7 cellular contexts compared by ENCODE assay signal in the genomic region with DNA sequence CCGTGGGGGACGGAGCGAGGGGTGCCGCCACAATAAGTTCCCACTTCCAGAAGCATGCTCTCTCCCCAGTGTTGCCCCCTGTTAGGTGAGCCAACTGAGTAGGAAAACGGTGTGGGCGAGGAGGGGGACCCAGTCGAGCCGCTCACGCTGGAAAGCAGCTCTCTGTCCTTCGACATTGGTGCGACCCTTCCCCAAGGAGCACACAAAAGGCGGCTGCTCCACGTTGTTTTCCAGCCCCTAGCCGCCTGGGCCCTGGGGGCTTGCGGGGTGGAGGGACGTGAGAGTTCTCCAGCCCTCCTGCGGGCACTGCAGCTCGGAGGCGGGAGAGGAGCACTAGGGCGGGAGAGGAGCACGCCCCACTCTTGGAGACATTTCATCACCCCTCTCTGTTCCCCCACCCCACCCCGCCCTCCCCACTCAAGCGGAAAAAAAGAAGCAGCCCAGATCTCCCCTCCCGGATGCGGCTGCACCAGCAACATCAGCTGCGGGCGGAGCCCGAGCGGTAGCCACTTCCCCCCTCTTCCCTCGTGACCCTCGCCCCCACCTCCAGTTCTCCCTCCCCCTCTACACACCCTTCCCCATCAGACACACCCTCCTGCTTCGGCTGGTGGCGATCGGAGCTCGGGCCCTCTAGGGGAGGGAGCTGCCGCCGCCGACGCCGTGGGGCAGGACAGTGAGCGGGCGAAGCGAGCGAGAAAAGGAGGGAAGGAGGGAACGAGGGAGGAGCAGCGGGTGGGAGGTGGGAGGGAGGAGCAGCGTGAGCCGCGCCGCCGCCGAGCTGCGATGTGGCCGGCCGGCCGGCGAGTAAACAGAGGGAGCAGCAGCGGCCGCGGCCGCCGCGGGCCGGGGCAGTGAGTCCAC. TPM values are rescaled to one million over a fixed set of nuclear protein-coding genes. Genes with fewer than 3 reads are reported as not detected.
A peak's percentile ranks its signal among the peaks of the same experiment; 100 is the strongest.
DNase-seq lines count a peak whose midpoint lies in the region; ATAC-seq, FAIRE-seq and TF ChIP-seq lines count a peak whose summit lies in the region.

A gene (plus strand): TSS at position 755 of the 861 bp plus-strand sequence. CDS start 157 bp downstream, outside the sequence.

- CTCF ChIA-PET in MCF 10A (lab: Yijun Ruan, JAX), result interaction anchor here (0.6 to 0.7 kb wide), 6 partner anchors 11 to 359 kb away, joined by 3 to 4 read pairs (median 3); no protein-coding TSS in a partner anchor

- H3K4me3 Mint-ChIP-seq in MCF 10A (ENCODE audit: unreplicated experiment) (peak within 1 kb of the TSS; percentile 74), immature natural killer cell (peak within 1 kb of the TSS; percentile 93 to 100 (median 98))

- 6 to 48% (median 24%) methylated on average over 28 to 64 of the region's 64 CpGs for WGBS in small intestine, 3 donors

- H3K9me3 Mint-ChIP-seq in MCF 10A (ENCODE audit: unreplicated experiment), result no peaks in the 10 kb centered on the region
- H3K9me3 Mint-ChIP-seq in immature natural killer cell, result no peaks in the 10 kb centered on the region

- no peaks in the 10 kb centered on the region for H3K4me1 ChIP-seq in small intestine (ENCODE audit: control insufficient read depth in 2 of 2, insufficient read depth in 1 of 2, low read depth in 1 of 2, low read length in 1 of 2)

- H3K4me3 ChIP-seq in WERI-Rb-1 (ENCODE audit: low read depth, low read length) (peak within 1 kb of the TSS; percentile 32), small intestine (ENCODE audit: low read depth in 1 of 2, low read length in 2 of 2) (peak within 1 kb of the TSS; percentile 60 to 61)

- H3K27ac Mint-ChIP-seq in MCF 10A (ENCODE audit: low read depth, unreplicated experiment), result no peak within 1 kb of the TSS
- H3K27ac Mint-ChIP-seq in immature natural killer cell, result peak within 1 kb of the TSS; percentile 96 to 99 (median 98)

- POLR2A ChIA-PET in MCF 10A (lab: Yijun Ruan, JAX), result interaction anchor here (1.0 to 1.7 kb wide), 2 partner anchors 25 to 168 kb away, joined by 3 to 5 read pairs; no protein-coding TSS in a partner anchor

- ATAC-seq in GM18517 (IDR thresholded peaks at IDR 0.05; ENCODE audit: unreplicated experiment), result peak; percentile 52
- ATAC-seq in HG02884 (IDR thresholded peaks at IDR 0.05; ENCODE audit: unreplicated experiment), result peak; percentile 71

- H3K27ac ChIP-seq in WERI-Rb-1, result no peak within 1 kb of the TSS
- peak within 1 kb of the TSS; percentile 37 to 83 for H3K27ac ChIP-seq in small intestine (ENCODE audit: low read depth in 1 of 2, low read length in 1 of 2)

- H3K9me3 ChIP-seq in WERI-Rb-1 (ENCODE audit: severe bottlenecking) (no peaks in the 10 kb centered on the region), small intestine (ENCODE audit: control insufficient read depth, low read depth) (no peaks in the 10 kb centered on the region)

- DNase-seq in NCI-H1930 (lab: John Stamatoyannopoulos, UW) (peak; percentile 63 to 76), WERI-Rb-1 (peak; percentile 52), MCF 10A (ENCODE audit: unreplicated experiment) (peak; percentile 63), immature natural killer cell (peak; percentile 81 to 84 (median 82)), small intestine (peak; percentile 62)

- H3K36me3 ChIP-seq in WERI-Rb-1 (no peaks in the 10 kb centered on the region), small intestine (ENCODE audit: control insufficient read depth in 2 of 2, insufficient read depth in 2 of 2, low read length in 2 of 2) (no peaks in the 10 kb centered on the region)

- TF ChIP-seq CTCF in WERI-Rb-1 (IDR thresholded peaks at IDR 0.05; ENCODE audit: low read depth, low read length) (no peak), MCF 10A (IDR thresholded peaks at IDR 0.05; ENCODE audit: unreplicated experiment) (no peak)

- no peaks in the 10 kb centered on the region for H3K27me3 Mint-ChIP-seq in MCF 10A (ENCODE audit: insufficient read depth, unreplicated experiment)
- H3K27me3 Mint-ChIP-seq in immature natural killer cell (ENCODE audit: low read depth in 3 of 3), result peaks cover 7 to 20% (median 10%) of the 10 kb centered on the region in 3 donors

- no peaks in the 10 kb centered on the region for H3K36me3 Mint-ChIP-seq in MCF 10A (ENCODE audit: insufficient read depth, unreplicated experiment)
- H3K36me3 Mint-ChIP-seq in immature natural killer cell, result no peaks in the 10 kb centered on the region

- intact Hi-C loops in MCF 10A (cut with micrococcal nuclease), result loop anchor here (5.0 kb wide), 1 partner anchor 57 kb away; no protein-coding TSS in a partner anchor

- no peaks in the 10 kb centered on the region for H3K4me1 Mint-ChIP-seq in MCF 10A (ENCODE audit: insufficient read depth, unreplicated experiment)
- peaks cover 36 to 37% of the 10 kb centered on the region in 2 donors for H3K4me1 Mint-ChIP-seq in immature natural killer cell

- no peak for FAIRE-seq in small intestine (lab: Jason Lieb, UNC)

- H3K27me3 ChIP-seq in WERI-Rb-1 (ENCODE audit: insufficient read depth, low read depth, severe bottlenecking) (peaks cover 64% of the 10 kb centered on the region), small intestine (ENCODE audit: control insufficient read depth in 2 of 2, insufficient read depth in 2 of 2, low read length in 2 of 2) (no peaks in the 10 kb centered on the region)

- BruUV-seq in MCF 10A (replicated peaks; lab: Mats Ljungman, UMichigan), result no TSS peak

RNA-seq across cellular contexts. Expression of the gene that starts here (rescaled TPM):
- total RNA-seq in MCF 10A (2022), result 1.9 and 3.1 TPM in 2 replicates
- polyA plus RNA-seq in immature natural killer cell (10 to 100 TPM; 27.9 to 48.8 (median 28.9) TPM), small intestine (1 to 10 TPM; 1.3 to 8.6 (median 3.2) TPM)
